In the genomic region with DNA sequence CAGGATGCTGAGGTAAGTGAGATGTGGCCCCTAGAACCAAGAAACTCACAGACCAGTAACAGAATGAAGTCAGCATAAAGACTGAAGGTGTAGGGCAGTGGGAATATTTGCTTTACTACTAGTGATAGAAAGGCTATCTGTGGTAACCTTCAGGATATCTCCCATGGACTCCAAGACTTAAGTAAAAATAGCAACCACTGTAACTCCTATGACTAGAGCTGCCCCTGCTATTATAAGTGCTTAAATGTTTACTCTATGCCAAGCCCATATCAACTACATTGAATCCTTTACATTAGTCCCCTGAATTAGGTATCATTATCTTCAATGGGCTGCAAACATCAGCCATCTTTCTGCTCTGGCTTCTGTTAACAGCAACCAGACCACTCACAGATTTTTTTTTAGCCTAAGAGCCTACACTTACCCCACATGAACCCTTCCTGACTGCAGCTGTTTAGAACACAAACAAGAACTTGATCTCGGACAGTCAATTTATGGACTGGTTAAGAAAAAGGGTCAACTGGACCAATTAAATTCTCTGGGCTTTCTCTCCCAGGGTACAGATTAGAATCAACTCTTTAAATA, we compare ENCODE assay signal across 19 cellular contexts.
"Had no signal": no experiment of that assay in that cellular context is flagged by ENCODE, and none has a peak within 500 bp of the region (broad histone marks: within the 10 kb centered on the region; RNA-seq: fewer than 3 reads in every experiment).

No MANE protein-coding gene starts in this region.

- H3K27ac ChIP-seq: adrenal gland, esophagus muscularis mucosa, gastroesophageal sphincter, lower lobe of right lung, neutrophil, pancreas, thoracic aorta had no signal

- H3K9me3 ChIP-seq: adrenal gland, esophagus muscularis mucosa, gastroesophageal sphincter, lower lobe of right lung, neutrophil, pancreas, thoracic aorta had no signal

- H3K27me3 ChIP-seq: adrenal gland, gastroesophageal sphincter, neutrophil, pancreas had no signal

- H3K4me3 Mint-ChIP-seq: activated CD4-positive, alpha-beta T cell treated with anti-CD3 and anti-CD28 coated beads, Interleukin-2, amount 10 ng/mL, durations not matched to agents 24 days and 14 days; activated CD8-positive, alpha-beta T cell treated with anti-CD3 and anti-CD28 coated beads for 36 hours; activated naive CD4-positive, alpha-beta T cell treated with anti-CD3 and anti-CD28 coated beads, Interleukin-2, amount 50 U/mL, for 24 hours; dendritic cell treated with granulocyte-macrophage colony-stimulating factor and Interleukin-4, amounts not matched to agents 40 ng/mL and 50 ng/mL, for 4 days; mesothelial cell of epicardium; natural killer cell treated with Interleukin-12 subunit alpha and Interleukin-12 subunit beta and Interleukin-15 and Interleukin-18, amount 100 ng/mL, for 72 hours; stimulated activated memory B cell treated with anti-CD40 and anti-IgM and Interleukin-4, amounts not matched to agents 10 μg/mL and 1 μg/mL and 100 μg/mL, for 72 hours; T-helper 1 cell treated with Interleukin-12 subunit alpha and Interleukin-12 subunit beta and Interleukin-4 antibody, amounts not matched to agents 30 μg/mL and 1 μg/mL, for 36 hours had no signal

- H3K4me1 Mint-ChIP-seq: activated CD4-positive, alpha-beta T cell treated with anti-CD3 and anti-CD28 coated beads, Interleukin-2, amount 10 ng/mL, durations not matched to agents 24 days and 14 days; activated naive CD4-positive, alpha-beta T cell treated with anti-CD3 and anti-CD28 coated beads, Interleukin-2, amount 50 U/mL, for 24 hours; mesothelial cell of epicardium; stimulated activated memory B cell treated with anti-CD40 and anti-IgM and Interleukin-4, amounts not matched to agents 10 μg/mL and 1 μg/mL and 100 μg/mL, for 72 hours had no signal

- DNase-seq: activated CD4-positive, alpha-beta T cell treated with anti-CD3 and anti-CD28 coated beads, Interleukin-2, amount 10 ng/mL, durations not matched to agents 24 days and 14 days; activated CD8-positive, alpha-beta T cell treated with anti-CD3 and anti-CD28 coated beads for 36 hours; activated effector memory CD4-positive, alpha-beta T cell treated with anti-CD3 and anti-CD28 coated beads, Interleukin-2, amount 50 U/mL, for 16 hours; activated T-cell treated with anti-CD3 and anti-CD28 coated beads, Interleukin-2, amount 50 U/mL, for 48 hours; adrenal gland; effector CD8-positive, alpha-beta T cell; lower lobe of right lung; pancreas; stimulated activated CD4-positive, alpha-beta T cell treated with anti-CD3 and anti-CD28 coated beads, Interleukin-4, amount 100 ng/mL, for 4 hours had no signal

- H3K27ac Mint-ChIP-seq: activated CD4-positive, alpha-beta T cell treated with anti-CD3 and anti-CD28 coated beads, Interleukin-2, amount 10 ng/mL, durations not matched to agents 24 days and 14 days; activated CD8-positive, alpha-beta T cell treated with anti-CD3 and anti-CD28 coated beads for 36 hours; activated naive CD4-positive, alpha-beta T cell treated with anti-CD3 and anti-CD28 coated beads, Interleukin-2, amount 50 U/mL, for 24 hours; dendritic cell treated with granulocyte-macrophage colony-stimulating factor and Interleukin-4, amounts not matched to agents 40 ng/mL and 50 ng/mL, for 4 days; mesothelial cell of epicardium; natural killer cell treated with Interleukin-12 subunit alpha and Interleukin-12 subunit beta and Interleukin-15 and Interleukin-18, amount 100 ng/mL, for 72 hours; stimulated activated memory B cell treated with anti-CD40 and anti-IgM and Interleukin-4, amounts not matched to agents 10 μg/mL and 1 μg/mL and 100 μg/mL, for 72 hours; T-helper 1 cell treated with Interleukin-12 subunit alpha and Interleukin-12 subunit beta and Interleukin-4 antibody, amounts not matched to agents 30 μg/mL and 1 μg/mL, for 36 hours had no signal

- H3K4me3 ChIP-seq: adrenal gland, esophagus muscularis mucosa, gastroesophageal sphincter, lower lobe of right lung, pancreas, thoracic aorta had no signal

- H3K9me3 Mint-ChIP-seq: activated CD4-positive, alpha-beta T cell treated with anti-CD3 and anti-CD28 coated beads, Interleukin-2, amount 10 ng/mL, durations not matched to agents 24 days and 14 days; activated naive CD4-positive, alpha-beta T cell treated with anti-CD3 and anti-CD28 coated beads, Interleukin-2, amount 50 U/mL, for 24 hours; stimulated activated memory B cell treated with anti-CD40 and anti-IgM and Interleukin-4, amounts not matched to agents 10 μg/mL and 1 μg/mL and 100 μg/mL, for 72 hours had no signal

- H3K4me1 ChIP-seq: adrenal gland, gastroesophageal sphincter, lower lobe of right lung, pancreas had no signal

- H3K36me3 Mint-ChIP-seq: activated naive CD4-positive, alpha-beta T cell treated with anti-CD3 and anti-CD28 coated beads, Interleukin-2, amount 50 U/mL, for 24 hours; mesothelial cell of epicardium; stimulated activated memory B cell treated with anti-CD40 and anti-IgM and Interleukin-4, amounts not matched to agents 10 μg/mL and 1 μg/mL and 100 μg/mL, for 72 hours had no signal

- H3K27me3 Mint-ChIP-seq: activated CD4-positive, alpha-beta T cell treated with anti-CD3 and anti-CD28 coated beads, Interleukin-2, amount 10 ng/mL, durations not matched to agents 24 days and 14 days; activated CD8-positive, alpha-beta T cell treated with anti-CD3 and anti-CD28 coated beads for 36 hours; activated naive CD4-positive, alpha-beta T cell treated with anti-CD3 and anti-CD28 coated beads, Interleukin-2, amount 50 U/mL, for 24 hours; dendritic cell treated with granulocyte-macrophage colony-stimulating factor and Interleukin-4, amounts not matched to agents 40 ng/mL and 50 ng/mL, for 4 days; natural killer cell treated with Interleukin-12 subunit alpha and Interleukin-12 subunit beta and Interleukin-15 and Interleukin-18, amount 100 ng/mL, for 72 hours; stimulated activated memory B cell treated with anti-CD40 and anti-IgM and Interleukin-4, amounts not matched to agents 10 μg/mL and 1 μg/mL and 100 μg/mL, for 72 hours had no signal

- H3K36me3 ChIP-seq: adrenal gland, esophagus muscularis mucosa, gastroesophageal sphincter, lower lobe of right lung, neutrophil, pancreas, thoracic aorta had no signal
